Comparison of ENCODE assay signal across 29 cellular contexts in genomic region chr19:9008667-9009066, GRCh38. TPM values are rescaled to one million over a fixed set of nuclear protein-coding genes. Genes with fewer than 3 reads are reported as not detected.
"Had no signal": no experiment of that assay in that cellular context is flagged by ENCODE, and none has a peak within 500 bp of the region (broad histone marks: within the 10 kb centered on the region; RNA-seq: fewer than 3 reads in every experiment).

No MANE protein-coding gene starts in this region.

- DNase-seq: dorsolateral prefrontal cortex; effector CD8-positive, alpha-beta T cell; endodermal cell; foreskin fibroblast; gastrocnemius medialis; head of caudate nucleus; left ventricle myocardium superior; lower lobe of right lung; naive thymus-derived CD8-positive, alpha-beta T cell; nucleus accumbens; ovary; psoas muscle; right cardiac atrium; sigmoid colon; stimulated activated CD4-positive, alpha-beta T cell treated with anti-CD3 and anti-CD28 coated beads, Interleukin-2, amount 100 ng/mL, for 24 hours; stimulated activated CD4-positive, alpha-beta T cell treated with anti-CD3 and anti-CD28 coated beads, Interleukin-4, amount 100 ng/mL, for 24 hours; stimulated activated naive CD8-positive, alpha-beta T cell treated with anti-CD3 and anti-CD28 coated beads, Interleukin-15, Interleukin-2, amounts not matched to agents 100 U/mL and 50 U/mL, for 24 hours; substantia nigra; testis; tibial artery; upper lobe of left lung; uterus had no signal

- H3K9me3 ChIP-seq: gastrocnemius medialis, lower lobe of right lung, ovary, psoas muscle, sigmoid colon, testis, upper lobe of left lung, uterus had no signal

- H3K36me3 Mint-ChIP-seq: naive thymus-derived CD8-positive, alpha-beta T cell; stimulated activated effector memory CD8-positive, alpha-beta T cell treated with anti-CD3 and anti-CD28 coated beads, Interleukin-12 subunit alpha, Interleukin-12 subunit beta, amount 100 ng/mL, for 72 hours had no signal

- H3K36me3 ChIP-seq: gastrocnemius medialis, lower lobe of right lung, ovary, sigmoid colon, tibial artery, upper lobe of left lung, uterus had no signal

- H3K4me1 Mint-ChIP-seq: endodermal cell; naive thymus-derived CD8-positive, alpha-beta T cell; stimulated activated effector memory CD8-positive, alpha-beta T cell treated with anti-CD3 and anti-CD28 coated beads, Interleukin-12 subunit alpha, Interleukin-12 subunit beta, amount 100 ng/mL, for 72 hours had no signal

- H3K9me3 Mint-ChIP-seq: naive thymus-derived CD8-positive, alpha-beta T cell; neural crest cell; stimulated activated effector memory CD8-positive, alpha-beta T cell treated with anti-CD3 and anti-CD28 coated beads, Interleukin-12 subunit alpha, Interleukin-12 subunit beta, amount 100 ng/mL, for 72 hours had no signal

- H3K27ac ChIP-seq: dorsolateral prefrontal cortex, epithelial cell of prostate, gastrocnemius medialis, lower lobe of right lung, ovary, psoas muscle, sigmoid colon, testis, tibial artery, upper lobe of left lung, uterus had no signal

- ATAC-seq: esophagus mucosa; gastrocnemius medialis; left ventricle myocardium superior; naive thymus-derived CD8-positive, alpha-beta T cell; psoas muscle; right cardiac atrium; stimulated activated effector memory CD8-positive, alpha-beta T cell treated with anti-CD3 and anti-CD28 coated beads, Interleukin-12 subunit alpha, Interleukin-12 subunit beta, amount 100 ng/mL, for 72 hours; stimulated activated naive CD8-positive, alpha-beta T cell treated with anti-CD3 and anti-CD28 coated beads, Interleukin-15, Interleukin-2, amounts not matched to agents 100 U/mL and 50 U/mL, for 24 hours had no signal

- H3K4me3 ChIP-seq: dorsolateral prefrontal cortex, gastrocnemius medialis, lower lobe of right lung, ovary, psoas muscle, sigmoid colon, testis, tibial artery, upper lobe of left lung, uterus had no signal

- H3K4me3 Mint-ChIP-seq: endodermal cell; naive thymus-derived CD8-positive, alpha-beta T cell; neural crest cell had no signal

- H3K27ac Mint-ChIP-seq: endodermal cell; naive thymus-derived CD8-positive, alpha-beta T cell; stimulated activated effector memory CD8-positive, alpha-beta T cell treated with anti-CD3 and anti-CD28 coated beads, Interleukin-12 subunit alpha, Interleukin-12 subunit beta, amount 100 ng/mL, for 72 hours had no signal

- H3K4me1 ChIP-seq: gastrocnemius medialis, lower lobe of right lung, psoas muscle, sigmoid colon, testis, tibial artery, upper lobe of left lung, uterus had no signal

- H3K27me3 ChIP-seq: gastrocnemius medialis, ovary, testis, upper lobe of left lung, uterus had no signal

RNA-seq across cellular contexts. Expression of gene MUC16, which starts 1.5 kb away (rescaled TPM):
- total RNA-seq: gastrocnemius medialis; glomerular endothelial cell; myocyte; naive thymus-derived CD8-positive, alpha-beta T cell; skeletal muscle tissue had no signal
